20 cellular contexts compared by ENCODE assay signal in genomic region chr1:90502696-90503095, GRCh38.
"Had no signal": no experiment of that assay in that cellular context is flagged by ENCODE, and none has a peak within 500 bp of the region (broad histone marks: within the 10 kb centered on the region; RNA-seq: fewer than 3 reads in every experiment).

No MANE protein-coding gene starts in this region.

- H3K4me3 Mint-ChIP-seq: activated CD4-positive, alpha-beta T cell treated with anti-CD3 and anti-CD28 coated beads, Interleukin-2, amount 10 ng/mL, durations not matched to agents 24 days and 14 days; activated CD8-positive, alpha-beta T cell treated with anti-CD3 and anti-CD28 coated beads, Interleukin-2, amount 10 ng/mL, durations not matched to agents 7 days and 5 days; activated naive CD4-positive, alpha-beta T cell treated with anti-CD3 and anti-CD28 coated beads, Interleukin-2, amount 10 ng/mL, durations not matched to agents 7 days and 5 days; activated T-cell treated with anti-CD3 and anti-CD28 coated beads, Interleukin-2, amount 50 U/mL, for 4 hours; central memory CD8-positive, alpha-beta T cell; mesothelial cell of epicardium had no signal

- H3K9me3 Mint-ChIP-seq: activated CD4-positive, alpha-beta T cell treated with anti-CD3 and anti-CD28 coated beads, Interleukin-2, amount 10 ng/mL, durations not matched to agents 24 days and 14 days; activated naive CD4-positive, alpha-beta T cell treated with anti-CD3 and anti-CD28 coated beads, Interleukin-2, amount 10 ng/mL, durations not matched to agents 7 days and 5 days; activated T-cell treated with anti-CD3 and anti-CD28 coated beads, Interleukin-2, amount 50 U/mL, for 4 hours; central memory CD8-positive, alpha-beta T cell; mesothelial cell of epicardium had no signal

- ATAC-seq: activated CD8-positive, alpha-beta T cell treated with anti-CD3 and anti-CD28 coated beads, Interleukin-2, amount 10 ng/mL, durations not matched to agents 7 days and 5 days; activated T-cell treated with anti-CD3 and anti-CD28 coated beads, Interleukin-2, amount 50 U/mL, for 4 hours; left lobe of liver; right cardiac atrium had no signal

- H3K27ac ChIP-seq: brain microvascular endothelial cell, colonic mucosa, tibial nerve had no signal

- H3K4me1 ChIP-seq: colonic mucosa, tibial nerve had no signal

- H3K9me3 ChIP-seq: colonic mucosa, tibial nerve had no signal

- H3K27me3 Mint-ChIP-seq: activated naive CD4-positive, alpha-beta T cell treated with anti-CD3 and anti-CD28 coated beads, Interleukin-2, amount 10 ng/mL, durations not matched to agents 7 days and 5 days; progenitor cell of endocrine pancreas had no signal

- H3K36me3 ChIP-seq: brain microvascular endothelial cell, colonic mucosa, tibial nerve had no signal

- H3K4me3 ChIP-seq: colonic mucosa, lung, tibial nerve had no signal

- DNase-seq: activated CD4-positive, alpha-beta T cell treated with anti-CD3 and anti-CD28 coated beads, Interleukin-2, amount 10 ng/mL, durations not matched to agents 24 days and 14 days; activated CD8-positive, alpha-beta memory T cell treated with anti-CD3 and anti-CD28 coated beads, Interleukin-2, amount 50 U/mL, for 4 hours; activated CD8-positive, alpha-beta T cell treated with anti-CD3 and anti-CD28 coated beads, Interleukin-2, amount 10 ng/mL, durations not matched to agents 7 days and 5 days; activated effector memory CD4-positive, alpha-beta T cell treated with Interleukin-2 at 50 U/mL for 16 hours; activated naive CD4-positive, alpha-beta T cell treated with anti-CD3 and anti-CD28 coated beads, Interleukin-2, amount 10 ng/mL, durations not matched to agents 7 days and 5 days; activated T-cell treated with anti-CD3 and anti-CD28 coated beads, Interleukin-2, amount 50 U/mL, for 4 hours; aorta; brain microvascular endothelial cell; colonic mucosa; erythroblast; right cardiac atrium; stimulated activated CD4-positive, alpha-beta T cell treated with anti-CD3 and anti-CD28 coated beads, Interleukin-2, amount 100 ng/mL, for 24 hours; stimulated activated naive CD4-positive, alpha-beta T cell treated with Interleukin-2 at 50 U/mL for 16 hours; T1000 had no signal

- H3K36me3 Mint-ChIP-seq: activated naive CD4-positive, alpha-beta T cell treated with anti-CD3 and anti-CD28 coated beads, Interleukin-2, amount 10 ng/mL, durations not matched to agents 7 days and 5 days; mesothelial cell of epicardium had no signal

- H3K4me1 Mint-ChIP-seq: activated CD4-positive, alpha-beta T cell treated with anti-CD3 and anti-CD28 coated beads, Interleukin-2, amount 10 ng/mL, durations not matched to agents 24 days and 14 days; activated naive CD4-positive, alpha-beta T cell treated with anti-CD3 and anti-CD28 coated beads, Interleukin-2, amount 10 ng/mL, durations not matched to agents 7 days and 5 days; central memory CD8-positive, alpha-beta T cell; mesothelial cell of epicardium had no signal

- H3K27me3 ChIP-seq: brain microvascular endothelial cell, colonic mucosa, tibial nerve had no signal

- H3K27ac Mint-ChIP-seq: activated CD4-positive, alpha-beta T cell treated with anti-CD3 and anti-CD28 coated beads, Interleukin-2, amount 10 ng/mL, durations not matched to agents 24 days and 14 days; activated CD8-positive, alpha-beta T cell treated with anti-CD3 and anti-CD28 coated beads, Interleukin-2, amount 10 ng/mL, durations not matched to agents 7 days and 5 days; activated naive CD4-positive, alpha-beta T cell treated with anti-CD3 and anti-CD28 coated beads, Interleukin-2, amount 10 ng/mL, durations not matched to agents 7 days and 5 days; mesothelial cell of epicardium; progenitor cell of endocrine pancreas had no signal
